Comparison of ENCODE assay signal across 8 cellular contexts in the genomic region with DNA sequence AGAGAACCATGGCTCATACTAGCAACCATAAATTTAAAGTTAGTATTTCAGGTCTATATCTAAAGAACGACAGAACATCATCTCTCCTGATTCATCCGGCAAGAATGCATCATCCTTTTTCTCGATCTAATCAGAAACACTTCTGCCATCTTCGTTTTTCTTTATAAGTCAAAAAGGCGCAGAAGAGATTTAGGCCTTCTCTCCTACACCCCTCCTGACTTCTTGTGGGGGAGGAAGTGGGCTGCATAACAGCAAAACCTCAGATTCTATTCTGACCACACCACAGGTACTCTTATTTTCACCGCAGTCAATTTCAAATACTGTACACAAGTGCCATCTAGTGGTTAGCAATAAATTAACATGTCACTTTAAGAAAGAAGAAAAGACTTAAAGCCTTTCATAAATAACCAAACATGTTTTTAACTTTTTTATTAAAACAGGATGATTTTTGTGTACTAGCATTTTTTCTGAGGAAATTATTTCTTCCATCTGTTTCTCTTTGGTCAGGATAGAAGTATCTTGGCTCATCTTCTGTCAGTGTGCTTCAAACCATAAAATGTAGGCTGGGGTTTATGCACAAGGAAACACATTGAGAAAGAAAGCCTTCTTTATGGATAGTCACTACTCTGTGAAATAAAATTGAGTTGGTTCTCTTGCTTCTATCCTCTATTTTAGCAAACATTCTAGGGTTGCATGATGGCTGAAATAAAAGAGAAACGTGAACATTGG. TPM values are rescaled to one million over a fixed set of nuclear protein-coding genes. Genes with fewer than 3 reads are reported as not detected.
DNase-seq lines count a peak whose midpoint lies in the region; ATAC-seq and TF ChIP-seq lines count a peak whose summit lies in the region.

No MANE protein-coding gene starts in this region.

- TF ChIP-seq EP300 in sigmoid colon (IDR thresholded peaks at IDR 0.05): no peak

- H3K27me3 Mint-ChIP-seq in CD4-positive, alpha-beta T cell: no peaks in the 10 kb centered on the region

- no peak overlapping the region for H4K91ac ChIP-seq in neuronal stem cell (ENCODE audit: low read depth, low read length, poor library complexity)

- no peak overlapping the region for H3K4me2 ChIP-seq in neuronal stem cell (ENCODE audit: insufficient read depth, low read length, poor library complexity, severe bottlenecking)

- no peaks in the 10 kb centered on the region for H3K36me3 Mint-ChIP-seq in CD4-positive, alpha-beta T cell (ENCODE audit: low read depth)

- H3K9ac ChIP-seq in neuronal stem cell (ENCODE audit: low read depth, low read length, poor library complexity): no peak overlapping the region

- no peak overlapping the region for H2AFZ ChIP-seq in neuronal stem cell (ENCODE audit: low read length)

- no peak overlapping the region for H3K27ac Mint-ChIP-seq in CD4-positive, alpha-beta T cell

- H3K27ac ChIP-seq in CD4-positive, alpha-beta T cell (ENCODE audit: low read depth, low read length): no peak overlapping the region
- no peak overlapping the region for H3K27ac ChIP-seq in VCaP
- no peak overlapping the region for H3K27ac ChIP-seq in neuronal stem cell (replicated peaks; ENCODE audit: low read length)
- no peak overlapping the region for H3K27ac ChIP-seq in sigmoid colon

- no peak overlapping the region for H2BK12ac ChIP-seq in neuronal stem cell (ENCODE audit: low read length)

- H3K23ac ChIP-seq in neuronal stem cell (ENCODE audit: low read depth, low read length, poor library complexity): no peak overlapping the region

- H3K18ac ChIP-seq in neuronal stem cell (ENCODE audit: low read length): no peak overlapping the region

- no peak overlapping the region for H2AK5ac ChIP-seq in neuronal stem cell (ENCODE audit: low read depth, low read length)

- DNase-seq in CD4-positive, alpha-beta T cell: peak in 5 of 10 experiments; percentile 1 to 6 (median 3)
- DNase-seq in NCI-H1436 treated with DMSO at 0.1 percent for 48 hours (lab: John Stamatoyannopoulos, UW) (peak; percentile 40), epithelial cell of proximal tubule (ENCODE audit: low read depth) (no peak), neuronal stem cell (ENCODE audit: low spot score) (peak; percentile 30), sigmoid colon (no peak)

- POLR2A ChIA-PET in CD4-positive, alpha-beta T cell (lab: Charles Lee): no interaction called here

- H2BK120ac ChIP-seq in neuronal stem cell (ENCODE audit: low read depth, low read length): no peak overlapping the region

- no peaks in the 10 kb centered on the region for H3K27me3 ChIP-seq in CD4-positive, alpha-beta T cell (ENCODE audit: control insufficient read depth, insufficient read depth, low read length)
- H3K27me3 ChIP-seq in neuronal stem cell (ENCODE audit: control insufficient read depth in 3 of 3, insufficient read depth in 3 of 3, low read depth in 1 of 3, low read length in 3 of 3) (no peaks in the 10 kb centered on the region), sigmoid colon (no peaks in the 10 kb centered on the region)

- no peak overlapping the region for H4K8ac ChIP-seq in neuronal stem cell (ENCODE audit: low read depth, low read length)

- H3K9me3 Mint-ChIP-seq in CD4-positive, alpha-beta T cell: no peaks in the 10 kb centered on the region

- intact Hi-C loops in CD4-positive, alpha-beta T cell (cut with DNase I, micrococcal nuclease): no loop called here
- intact Hi-C loops in sigmoid colon (cut with DNase I): no loop called here

- H3K4ac ChIP-seq in neuronal stem cell (ENCODE audit: low read length): no peak overlapping the region

- no peak overlapping the region for H3K4me3 Mint-ChIP-seq in CD4-positive, alpha-beta T cell

- TF ChIP-seq CTCF in CD4-positive, alpha-beta T cell (IDR thresholded peaks at IDR 0.05): peak; percentile 93
- TF ChIP-seq CTCF in VCaP (conservative IDR thresholded peaks at IDR 0.05): peak; percentile 71
- peak; percentile 62 for TF ChIP-seq CTCF in epithelial cell of proximal tubule (conservative IDR thresholded peaks at IDR 0.05; ENCODE audit: low read depth, low read length)
- TF ChIP-seq CTCF in sigmoid colon (IDR thresholded peaks at IDR 0.05): peak in 2 of 4 experiments; percentile 33 to 46

- TF ChIP-seq POLR2A in sigmoid colon (IDR thresholded peaks at IDR 0.05): no peak

- H3K14ac ChIP-seq in neuronal stem cell (ENCODE audit: low read length): no peak overlapping the region

- ATAC-seq in CD4-positive, alpha-beta T cell (ENCODE audit: poor library complexity): peak; percentile 83
- ATAC-seq in GM18511 (IDR thresholded peaks at IDR 0.05; ENCODE audit: unreplicated experiment): peak; percentile 94
- peak; percentile 90 for ATAC-seq in HG02884 (IDR thresholded peaks at IDR 0.05; ENCODE audit: unreplicated experiment)

- WGBS in neuronal stem cell (ENCODE audit: extremely low coverage in 2 of 2, insufficient read length in 2 of 2, insufficient replicate concordance in 1 of 2), 2 donors: no CpG with 5 or more reads among the region's 7 CpGs
- WGBS in sigmoid colon, 2 donors: 37 to 48% methylated on average over 7 of the region's 7 CpGs

- H2BK5ac ChIP-seq in neuronal stem cell (ENCODE audit: low read length): no peak overlapping the region

- H3K4me3 ChIP-seq in epithelial cell of proximal tubule (ENCODE audit: low read depth, low read length): no peak overlapping the region
- no peak overlapping the region for H3K4me3 ChIP-seq in neuronal stem cell (ENCODE audit: low read length in 2 of 2)
- H3K4me3 ChIP-seq in sigmoid colon: no peak overlapping the region

- H3K9me3 ChIP-seq in CD4-positive, alpha-beta T cell (ENCODE audit: control insufficient read depth, low read length): no peaks in the 10 kb centered on the region
- H3K9me3 ChIP-seq in neuronal stem cell (replicated peaks in 1 of 2; ENCODE audit: control insufficient read depth in 2 of 2, insufficient read depth in 1 of 2, low read depth in 1 of 2, low read length in 2 of 2): no peaks in the 10 kb centered on the region
- H3K9me3 ChIP-seq in sigmoid colon: no peaks in the 10 kb centered on the region

- no peaks in the 10 kb centered on the region for H3K4me1 ChIP-seq in neuronal stem cell (ENCODE audit: control insufficient read depth in 2 of 2, insufficient read depth in 1 of 2, low read depth in 1 of 2, low read length in 2 of 2)
- H3K4me1 ChIP-seq in sigmoid colon: no peaks in the 10 kb centered on the region

- CTCF ChIA-PET in CD4-positive, alpha-beta T cell (lab: Charles Lee): no interaction called here

- H3K79me1 ChIP-seq in neuronal stem cell (ENCODE audit: low read depth, low read length): no peaks in the 10 kb centered on the region

- H3K36me3 ChIP-seq in neuronal stem cell (replicated peaks in 1 of 2; ENCODE audit: control insufficient read depth in 2 of 2, insufficient read depth in 2 of 2, low read length in 2 of 2) (no peaks in the 10 kb centered on the region), sigmoid colon (no peaks in the 10 kb centered on the region)

- no peak overlapping the region for H2BK15ac ChIP-seq in neuronal stem cell (ENCODE audit: low read length)

- H3K4me1 Mint-ChIP-seq in CD4-positive, alpha-beta T cell (ENCODE audit: low read depth): peaks cover 13% of the 10 kb centered on the region

RNA-seq across cellular contexts. Expression of gene PIK3C3, which starts 48.3 kb away (rescaled TPM):
- total RNA-seq in CD4-positive, alpha-beta T cell: 10 to 100 TPM; 33.5 to 34.2 TPM
- total RNA-seq in epithelial cell of proximal tubule: 28.4 and 62.2 TPM in 2 replicates
- 21.8 TPM for polyA plus RNA-seq in neuronal stem cell (2013, experiment 1 of 2)
- 24.1 TPM for polyA plus RNA-seq in neuronal stem cell (2013, experiment 2 of 2)
- total RNA-seq in sigmoid colon: 10 to 100 TPM; 42.0 to 54.8 (median 44.8) TPM
- polyA plus RNA-seq in sigmoid colon: 10 to 100 TPM; 22.7 to 28.2 (median 27.5) TPM

Comparison
In these comparisons a context has a peak if more than half of its experiments do, and no peak if none do; other contexts are left out.
1. DNase-seq: peak in NCI-H1436 treated with DMSO at 0.1 percent for 48 hours (single experiment) and neuronal stem cell (single experiment); none in epithelial cell of proximal tubule (single experiment) and sigmoid colon (single experiment).
2. Peak in every context shown above with its lines, with median percentiles within 50 percentile points of each other: ATAC-seq.